ENCODE assay signal across 20 cellular contexts in the genomic region with DNA sequence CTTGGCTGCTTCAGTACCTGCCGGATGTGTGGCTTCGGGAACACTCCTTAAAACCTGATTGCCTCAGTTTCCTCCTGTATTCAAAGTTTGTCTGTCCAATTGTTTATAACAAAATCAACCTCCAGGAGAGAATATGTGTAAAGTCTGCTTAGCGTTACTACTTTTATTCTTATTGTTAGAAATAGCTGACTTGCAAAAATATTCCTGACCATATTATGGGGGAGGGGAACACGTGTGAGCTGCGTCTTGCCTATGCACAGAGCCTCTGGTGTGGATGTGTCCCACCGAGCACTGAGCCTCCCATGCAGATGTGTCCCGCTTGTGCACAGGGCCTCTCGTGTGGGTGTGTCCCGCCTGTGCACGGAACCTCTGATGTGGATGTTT.
DNase-seq lines count a peak whose midpoint lies in the region; ATAC-seq, FAIRE-seq and TF ChIP-seq lines count a peak whose summit lies in the region.
"Had no signal": no experiment of that assay in that cellular context is flagged by ENCODE, and none has a peak within 500 bp of the region (broad histone marks: within the 10 kb centered on the region; RNA-seq: fewer than 3 reads in every experiment).

No MANE protein-coding gene starts in this region.

- H3K4me3 Mint-ChIP-seq in endodermal cell (no peak overlapping the region), progenitor cell of endocrine pancreas (ENCODE audit: low read depth) (no peak overlapping the region)
- H3K4me3 Mint-ChIP-seq: CD4-positive, alpha-beta T cell had no signal

- intact Hi-C loops in PC-3 (cut with micrococcal nuclease): no loop called here

- no peak for ATAC-seq in A549
- ATAC-seq in PC-3: no peak
- no peak for ATAC-seq in activated CD4-positive, CD25-positive, alpha-beta regulatory T cell treated with anti-CD3 and anti-CD28 coated beads, Interleukin-2, amount 50 U/mL, for 24 hours
- ATAC-seq: Panc1 had no signal

- no peak for TF ChIP-seq POLR2A in A549 (IDR thresholded peaks at IDR 0.05; ENCODE audit: low read length)

- TF ChIP-seq RAD21 in A549 (conservative IDR thresholded peaks at IDR 0.05 in 1 of 2, IDR thresholded peaks at IDR 0.05 in 1 of 2): no peak

- H3K36me3 ChIP-seq in PC-3 (ENCODE audit: low read depth, low read length): no peaks in the 10 kb centered on the region
- H3K36me3 ChIP-seq in endodermal cell (ENCODE audit: control insufficient read depth, insufficient read depth, low read length): no peaks in the 10 kb centered on the region
- no peaks in the 10 kb centered on the region for H3K36me3 ChIP-seq in osteoblast (ENCODE audit: insufficient read depth, low read length)
- H3K36me3 ChIP-seq: BLaER1 had no signal

- 0 out of 3 replicates have a peak, but pooled peaks cover 4% of the 10 kb centered on the region for H3K4me1 ChIP-seq in A549
- H3K4me1 ChIP-seq in PC-3 (ENCODE audit: insufficient read depth, low read length): peaks cover 31% of the 10 kb centered on the region
- no peaks in the 10 kb centered on the region for H3K4me1 ChIP-seq in endodermal cell (ENCODE audit: control insufficient read depth, insufficient read depth, low read length)
- no peaks in the 10 kb centered on the region for H3K4me1 ChIP-seq in osteoblast (ENCODE audit: insufficient read depth, low read length)

- H3K9me3 Mint-ChIP-seq in endodermal cell: no peaks in the 10 kb centered on the region
- no peaks in the 10 kb centered on the region for H3K9me3 Mint-ChIP-seq in progenitor cell of endocrine pancreas (ENCODE audit: low read depth)
- H3K9me3 Mint-ChIP-seq: CD4-positive, alpha-beta T cell had no signal

- H3K27ac Mint-ChIP-seq in endodermal cell (no peak overlapping the region), progenitor cell of endocrine pancreas (no peak overlapping the region)
- H3K27ac Mint-ChIP-seq: CD4-positive, alpha-beta T cell had no signal

- H3K9me2 ChIP-seq in PC-3 (replicated peaks; ENCODE audit: low read length): no peaks in the 10 kb centered on the region

- H3K4me2 ChIP-seq in A549: no peak overlapping the region
- peak overlapping the region; percentile 79 for H3K4me2 ChIP-seq in PC-3 (ENCODE audit: low read length)
- peak overlapping the region; percentile 16 for H3K4me2 ChIP-seq in osteoblast (ENCODE audit: insufficient read depth, low read length)
- H3K4me2 ChIP-seq: BLaER1 had no signal

- peaks cover 17% of the 10 kb centered on the region for H3K27me3 ChIP-seq in PC-3 (ENCODE audit: low read length)
- no peaks in the 10 kb centered on the region for H3K27me3 ChIP-seq in endodermal cell (ENCODE audit: control insufficient read depth, insufficient read depth, low read length, poor library complexity, severe bottlenecking)
- no peaks in the 10 kb centered on the region for H3K27me3 ChIP-seq in osteoblast (ENCODE audit: insufficient read depth, low read length)
- H3K27me3 ChIP-seq: BLaER1 had no signal

- CTCF ChIA-PET in A549 (lab: Yijun Ruan, JAX) (interaction anchor here (1.0 to 2.1 kb wide), 2 partner anchors 16 to 58 kb away, joined by 4 to 8 read pairs; no protein-coding TSS in a partner anchor), PC-3 (lab: Charles Lee) (interaction anchor here (0.8 to 1.0 kb wide), 2 partner anchors 19 to 58 kb away, joined by 3 read pairs; no protein-coding TSS in a partner anchor)

- POLR2A ChIA-PET in A549 (lab: Yijun Ruan, JAX) (no interaction called here), PC-3 (lab: Charles Lee; ENCODE audit: unreplicated experiment) (no interaction called here)

- H3K9ac ChIP-seq in PC-3 (ENCODE audit: low read length): peak overlapping the region; percentile 13; the same call in 1 of the 2 replicates
- no peak overlapping the region for H3K9ac ChIP-seq in endodermal cell (ENCODE audit: extremely low read depth, low read length, poor library complexity, severe bottlenecking)
- H3K9ac ChIP-seq: BLaER1 had no signal

- H4K20me1 ChIP-seq in PC-3 (ENCODE audit: low read length) (no peaks in the 10 kb centered on the region), osteoblast (ENCODE audit: insufficient read depth, low read length) (no peaks in the 10 kb centered on the region)
- H4K20me1 ChIP-seq: BLaER1 had no signal

- no peak for DNase-seq in A549 (ENCODE audit: low read depth in 1 of 2, low spot score in 1 of 2)
- no peak for DNase-seq in PC-3
- DNase-seq in endodermal cell: peak; percentile 22
- DNase-seq in osteoblast (ENCODE audit: insufficient read length, low spot score, missing footprints): no peak
- no peak for DNase-seq in progenitor cell of endocrine pancreas (ENCODE audit: low spot score, unreplicated experiment)
- DNase-seq in LoVo (ENCODE audit: low spot score): no peak
- DNase-seq: CD4-positive, alpha-beta T cell; GOT3; Karpas-422; MV-4-11; NCI-H1105 treated with DMSO at 0.1 percent for 48 hours; NCI-H146; NCI-H1930; NCI-H2107; NCI-H446 treated with DMSO at 0.1 percent for 48 hours; SHP77 treated with DMSO at 0.1 percent for 48 hours had no signal

- H3K27ac ChIP-seq in A549 (no peak overlapping the region), PC-3 (ENCODE audit: low read length) (peak overlapping the region; percentile 91), endodermal cell (ENCODE audit: low read depth, low read length) (no peak overlapping the region), osteoblast (ENCODE audit: low read depth, low read length) (no peak overlapping the region)
- H3K27ac ChIP-seq: BLaER1, RWPE1 had no signal

- no peak overlapping the region for H3K4me3 ChIP-seq in A549
- H3K4me3 ChIP-seq in PC-3 (ENCODE audit: low read length): peak overlapping the region; percentile 44
- no peak overlapping the region for H3K4me3 ChIP-seq in endodermal cell (ENCODE audit: low read length)
- no peak overlapping the region for H3K4me3 ChIP-seq in osteoblast (ENCODE audit: insufficient read depth, low read length)
- H3K4me3 ChIP-seq: BLaER1 had no signal

- BruUV-seq in PC-3 (replicated peaks; lab: Mats Ljungman, UMichigan): no TSS peak

- 45% methylated on average over 10 of the region's 10 CpGs for WGBS in A549 (ENCODE audit: missing lambda C conversion rate)
- WGBS in endodermal cell (ENCODE audit: insufficient coverage in 1 of 2, insufficient read length in 1 of 2), 2 experiments: 93 to 97% methylated on average over 5 to 10 of the region's 10 CpGs

- H2AFZ ChIP-seq in PC-3 (ENCODE audit: low read length): peak overlapping the region; percentile 48; the same call in 1 of the 2 replicates
- no peak overlapping the region for H2AFZ ChIP-seq in osteoblast (ENCODE audit: low read length)

- TF ChIP-seq EP300 in A549 (IDR thresholded peaks at IDR 0.05): no peak

- H3K27me3 Mint-ChIP-seq in endodermal cell (ENCODE audit: insufficient read depth) (no peaks in the 10 kb centered on the region), progenitor cell of endocrine pancreas (no peaks in the 10 kb centered on the region)
- H3K27me3 Mint-ChIP-seq: CD4-positive, alpha-beta T cell had no signal

- TF ChIP-seq CTCF in A549 (IDR thresholded peaks at IDR 0.05) (no peak), PC-3 (conservative IDR thresholded peaks at IDR 0.05; ENCODE audit: low read depth, low read length) (no peak), endodermal cell (conservative IDR thresholded peaks at IDR 0.05) (no peak), osteoblast (IDR thresholded peaks at IDR 0.05; ENCODE audit: extremely low read depth, low read depth, low read length) (no peak), progenitor cell of endocrine pancreas (IDR thresholded peaks at IDR 0.05; ENCODE audit: unreplicated experiment) (no peak)

- H3K4me1 Mint-ChIP-seq in endodermal cell (no peaks in the 10 kb centered on the region), progenitor cell of endocrine pancreas (ENCODE audit: low read depth) (no peaks in the 10 kb centered on the region)

- H3K36me3 Mint-ChIP-seq in endodermal cell (ENCODE audit: low read depth) (no peaks in the 10 kb centered on the region), progenitor cell of endocrine pancreas (ENCODE audit: insufficient read depth) (no peaks in the 10 kb centered on the region)

- H3K79me2 ChIP-seq in PC-3 (ENCODE audit: low read length): no peaks in the 10 kb centered on the region
- no peaks in the 10 kb centered on the region for H3K79me2 ChIP-seq in osteoblast (ENCODE audit: insufficient read depth, low read length)

- no peak for FAIRE-seq in A549 (lab: Jason Lieb, UNC)

- H3F3A ChIP-seq in PC-3 (ENCODE audit: low read length, unreplicated experiment): peaks cover 4% of the 10 kb centered on the region

- H3K9me3 ChIP-seq in A549: no peaks in the 10 kb centered on the region
- H3K9me3 ChIP-seq in PC-3 (ENCODE audit: low read length): no peaks in the 10 kb centered on the region
- H3K9me3 ChIP-seq in endodermal cell (ENCODE audit: control insufficient read depth, low read length): no peaks in the 10 kb centered on the region
- H3K9me3 ChIP-seq in osteoblast (ENCODE audit: low read depth, low read length): no peaks in the 10 kb centered on the region
- H3K9me3 ChIP-seq: BLaER1 had no signal

TF ChIP-seq in A549, 52 proteins besides CTCF, POLR2A, EP300 and RAD21:
- TF ChIP-seq HOXA7 (CRISPR knock-in tag; IDR thresholded peaks at IDR 0.05) (no peak), MAFK (IDR thresholded peaks at IDR 0.05; ENCODE audit: partially characterized antibody) (peak; percentile 92), USF2 (IDR thresholded peaks at IDR 0.05) (no peak)
